Comparison of ENCODE assay signal across 1 cellular context in the genomic region with DNA sequence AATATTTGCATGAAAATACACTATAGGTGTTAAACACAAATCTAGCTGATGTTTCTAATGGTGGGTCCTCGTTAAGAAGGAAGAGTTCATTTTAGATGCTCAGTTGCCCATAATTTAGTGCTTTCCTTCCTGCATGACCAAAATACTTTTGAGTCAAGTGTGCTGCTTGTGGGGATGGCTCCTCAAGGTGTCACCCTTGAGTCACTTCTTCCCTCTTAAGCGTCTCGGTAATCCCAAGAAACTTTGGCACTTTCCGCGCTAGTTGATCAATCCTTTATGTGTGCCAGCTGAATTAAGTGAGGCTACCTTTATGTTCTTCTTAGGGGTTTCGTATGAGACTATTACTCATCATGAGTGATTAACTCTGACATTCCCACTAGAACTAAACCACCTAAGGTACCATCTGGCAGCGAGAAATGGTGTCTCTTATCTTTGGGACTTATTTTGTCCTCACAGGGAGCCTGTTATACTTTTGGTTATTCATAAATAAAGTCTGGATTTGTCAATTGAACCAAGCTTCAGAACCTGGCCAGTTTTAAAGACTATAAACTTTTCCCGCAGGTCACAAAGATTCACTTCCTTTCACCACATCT.
A peak's percentile ranks its signal among the peaks of the same experiment; 100 is the strongest.
TF ChIP-seq lines count a peak whose summit lies in the region.

No MANE protein-coding gene starts in this region.

TF ChIP-seq in GM12878, 131 proteins besides CTCF, POLR2A, EP300 and RAD21 (continued from another document):
- TF ChIP-seq, protein P1, sequence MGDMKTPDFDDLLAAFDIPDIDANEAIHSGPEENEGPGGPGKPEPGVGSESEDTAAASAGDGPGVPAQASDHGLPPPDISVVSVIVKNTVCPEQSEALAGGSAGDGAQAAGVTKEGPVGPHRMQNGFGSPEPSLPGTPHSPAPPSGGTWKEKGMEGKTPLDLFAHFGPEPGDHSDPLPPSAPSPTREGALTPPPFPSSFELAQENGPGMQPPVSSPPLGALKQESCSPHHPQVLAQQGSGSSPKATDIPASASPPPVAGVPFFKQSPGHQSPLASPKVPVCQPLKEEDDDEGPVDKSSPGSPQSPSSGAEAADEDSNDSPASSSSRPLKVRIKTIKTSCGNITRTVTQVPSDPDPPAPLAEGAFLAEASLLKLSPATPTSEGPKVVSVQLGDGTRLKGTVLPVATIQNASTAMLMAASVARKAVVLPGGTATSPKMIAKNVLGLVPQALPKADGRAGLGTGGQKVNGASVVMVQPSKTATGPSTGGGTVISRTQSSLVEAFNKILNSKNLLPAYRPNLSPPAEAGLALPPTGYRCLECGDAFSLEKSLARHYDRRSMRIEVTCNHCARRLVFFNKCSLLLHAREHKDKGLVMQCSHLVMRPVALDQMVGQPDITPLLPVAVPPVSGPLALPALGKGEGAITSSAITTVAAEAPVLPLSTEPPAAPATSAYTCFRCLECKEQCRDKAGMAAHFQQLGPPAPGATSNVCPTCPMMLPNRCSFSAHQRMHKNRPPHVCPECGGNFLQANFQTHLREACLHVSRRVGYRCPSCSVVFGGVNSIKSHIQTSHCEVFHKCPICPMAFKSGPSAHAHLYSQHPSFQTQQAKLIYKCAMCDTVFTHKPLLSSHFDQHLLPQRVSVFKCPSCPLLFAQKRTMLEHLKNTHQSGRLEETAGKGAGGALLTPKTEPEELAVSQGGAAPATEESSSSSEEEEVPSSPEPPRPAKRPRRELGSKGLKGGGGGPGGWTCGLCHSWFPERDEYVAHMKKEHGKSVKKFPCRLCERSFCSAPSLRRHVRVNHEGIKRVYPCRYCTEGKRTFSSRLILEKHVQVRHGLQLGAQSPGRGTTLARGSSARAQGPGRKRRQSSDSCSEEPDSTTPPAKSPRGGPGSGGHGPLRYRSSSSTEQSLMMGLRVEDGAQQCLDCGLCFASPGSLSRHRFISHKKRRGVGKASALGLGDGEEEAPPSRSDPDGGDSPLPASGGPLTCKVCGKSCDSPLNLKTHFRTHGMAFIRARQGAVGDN (IDR thresholded peaks at IDR 0.05): no peak
- TF ChIP-seq RUNX3 (IDR thresholded peaks at IDR 0.05; ENCODE audit: low read length): peak; percentile 20; the same call in 1 of the 2 replicates
